In genomic region chr16:49587511-49587910, GRCh38 we compare ENCODE assay signal across 20 cellular contexts.
"Had no signal": no experiment of that assay in that cellular context is flagged by ENCODE, and none has a peak within 500 bp of the region (broad histone marks: within the 10 kb centered on the region; RNA-seq: fewer than 3 reads in every experiment).

No MANE protein-coding gene starts in this region.

- H3K36me3 ChIP-seq: SJCRH30, WERI-Rb-1 had no signal

- H3K9me3 ChIP-seq: SK-N-SH had no signal

- H3K4me3 Mint-ChIP-seq: activated CD8-positive, alpha-beta memory T cell treated with anti-CD3 and anti-CD28 coated beads, Interleukin-2, amount 10 ng/mL, durations not matched to agents 7 days and 5 days; activated T-cell treated with anti-CD3 and anti-CD28 coated beads, Interleukin-2, amount 50 U/mL, for 4 hours had no signal

- H3K9me3 Mint-ChIP-seq: activated naive CD4-positive, alpha-beta T cell treated with anti-CD3 and anti-CD28 coated beads, Interleukin-2, amount 50 U/mL, for 72 hours; activated T-cell treated with anti-CD3 and anti-CD28 coated beads, Interleukin-2, amount 50 U/mL, for 4 hours had no signal

- DNase-seq: activated CD4-positive, alpha-beta T cell treated with anti-CD3 and anti-CD28 coated beads for 48 hours; activated CD4-positive, alpha-beta T cell treated with anti-CD3 and anti-CD28 coated beads, Interleukin-2, amount 50 U/mL, for 4 hours; activated CD8-positive, alpha-beta memory T cell treated with anti-CD3 and anti-CD28 coated beads, Interleukin-2, amount 10 ng/mL, durations not matched to agents 7 days and 5 days; activated effector memory CD4-positive, alpha-beta T cell treated with anti-CD3 and anti-CD28 coated beads, Interleukin-2, amount 50 U/mL, for 16 hours; activated naive CD4-positive, alpha-beta T cell treated with Interleukin-2 at 50 U/mL for 16 hours; activated T-cell treated with anti-CD3 and anti-CD28 coated beads, Interleukin-2, amount 50 U/mL, for 4 hours; NCI-H1048; NCI-H146; NCI-H187 treated with DMSO at 0.1 percent for 48 hours; NCI-H2081 treated with DMSO at 0.1 percent for 48 hours; NCI-H446; NCI-H774; OCI-M1; Right ventricle myocardium superior; SJCRH30; SK-N-SH; WERI-Rb-1 had no signal

- H3K27ac Mint-ChIP-seq: activated CD8-positive, alpha-beta memory T cell treated with anti-CD3 and anti-CD28 coated beads, Interleukin-2, amount 10 ng/mL, durations not matched to agents 7 days and 5 days; activated naive CD4-positive, alpha-beta T cell treated with anti-CD3 and anti-CD28 coated beads, Interleukin-2, amount 50 U/mL, for 72 hours had no signal

- H3K27me3 ChIP-seq: SJCRH30 had no signal

- H3K4me2 ChIP-seq: SK-N-SH had no signal

- H3K36me3 Mint-ChIP-seq: activated CD8-positive, alpha-beta memory T cell treated with anti-CD3 and anti-CD28 coated beads, Interleukin-2, amount 10 ng/mL, durations not matched to agents 7 days and 5 days; activated naive CD4-positive, alpha-beta T cell treated with anti-CD3 and anti-CD28 coated beads, Interleukin-2, amount 50 U/mL, for 72 hours had no signal

- H3K4me1 Mint-ChIP-seq: activated CD8-positive, alpha-beta memory T cell treated with anti-CD3 and anti-CD28 coated beads, Interleukin-2, amount 10 ng/mL, durations not matched to agents 7 days and 5 days had no signal

- H3K9ac ChIP-seq: SK-N-SH had no signal

- ATAC-seq: activated CD8-positive, alpha-beta memory T cell treated with anti-CD3 and anti-CD28 coated beads, Interleukin-2, amount 10 ng/mL, durations not matched to agents 7 days and 5 days; activated naive CD4-positive, alpha-beta T cell treated with anti-CD3 and anti-CD28 coated beads, Interleukin-2, amount 50 U/mL, for 72 hours; activated T-cell treated with anti-CD3 and anti-CD28 coated beads, Interleukin-2, amount 50 U/mL, for 4 hours; Panc1 had no signal

- H3K27ac ChIP-seq: RWPE1, SJCRH30, WERI-Rb-1 had no signal

- H3K4me3 ChIP-seq: SJCRH30 had no signal
